Comparison of ENCODE assay signal across 17 cellular contexts in the genomic region with DNA sequence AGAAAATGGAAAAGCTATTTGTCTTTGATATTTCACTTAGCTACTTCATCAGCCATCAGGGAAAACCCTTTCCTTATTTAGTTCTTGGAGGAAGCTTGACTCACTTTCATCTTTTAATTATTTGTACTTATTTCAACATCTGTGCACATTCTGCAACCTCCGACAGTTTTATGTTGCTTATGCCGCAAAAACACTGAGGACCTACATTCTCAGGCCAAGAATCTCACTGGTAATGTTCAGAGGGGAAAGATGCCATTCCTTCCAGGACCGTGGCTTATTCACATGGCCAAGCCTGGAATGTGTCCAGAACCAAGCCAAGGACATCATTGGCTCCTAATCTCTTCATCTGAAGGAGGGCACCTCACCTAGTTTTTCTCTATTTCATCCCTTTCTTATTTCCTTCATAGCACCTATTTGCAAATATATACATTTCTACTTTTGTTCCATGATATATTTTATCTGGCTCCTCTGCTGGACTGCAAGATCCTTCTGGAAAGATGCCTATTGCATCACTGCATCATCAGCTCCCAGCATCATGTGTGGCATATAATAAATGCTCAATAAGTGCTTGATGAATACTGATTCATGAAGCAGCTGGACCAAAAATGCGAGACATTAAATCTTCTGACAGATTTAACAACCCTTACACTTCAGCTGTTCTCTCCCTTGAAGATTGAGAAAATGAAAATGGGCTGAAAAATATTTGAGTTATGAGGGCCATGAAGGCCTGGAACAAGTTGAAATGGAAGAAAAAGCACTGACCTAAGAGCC.
DNase-seq lines count a peak whose midpoint lies in the region; ATAC-seq and TF ChIP-seq lines count a peak whose summit lies in the region.
"Had no signal": no experiment of that assay in that cellular context is flagged by ENCODE, and none has a peak within 500 bp of the region (broad histone marks: within the 10 kb centered on the region; RNA-seq: fewer than 3 reads in every experiment).

No MANE protein-coding gene starts in this region.

- no peak overlapping the region for H3K56ac ChIP-seq in IMR-90 (ENCODE audit: extremely low read depth, insufficient read depth, low read length)

- intact Hi-C loops in IMR-90 (cut with micrococcal nuclease): loop anchor here (10.0 kb wide), 1 partner anchor 931 kb away; a partner anchor contains a TSS

- peak overlapping the region; percentile 9; the same call in 1 of the 2 replicates for H4K5ac ChIP-seq in IMR-90 (ENCODE audit: low read depth, low read length)

- no peak for TF ChIP-seq RAD21 in IMR-90 (IDR thresholded peaks at IDR 0.05; ENCODE audit: low read length)

- DNase-seq in AG08395 (ENCODE audit: low spot score) (peak; percentile 81), IMR-90 (peak; percentile 69), fibroblast of gingiva (ENCODE audit: low read depth) (peak; percentile 47), kidney tubule cell (ENCODE audit: low spot score) (no peak), T1000 (lab: John Stamatoyannopoulos, UW) (no peak)
- no peak for DNase-seq in activated naive CD4-positive, alpha-beta T cell treated with anti-CD3 and anti-CD28 coated beads, Interleukin-2, amount 50 U/mL, for 72 hours (ENCODE audit: low spot score in 2 of 2)
- DNase-seq in activated naive CD8-positive, alpha-beta T cell treated with anti-CD3 and anti-CD28 coated beads, Interleukin-2, amount 50 U/mL, for 24 hours: no peak
- DNase-seq: NCI-H82, Peyer's patch, small intestine, SW 1271, upper lobe of left lung had no signal

- H3K27me3 ChIP-seq in IMR-90 (ENCODE audit: control insufficient read depth, insufficient read depth, low read length): peaks cover 4% of the 10 kb centered on the region; the same call in 1 of the 2 replicates
- H3K27me3 ChIP-seq: ascending aorta, Peyer's patch, upper lobe of left lung had no signal

- ATAC-seq in IMR-90 (ENCODE audit: low read depth): peak; percentile 15
- ATAC-seq in activated naive CD4-positive, alpha-beta T cell treated with anti-CD3 and anti-CD28 coated beads, Interleukin-2, amount 50 U/mL, for 72 hours: no peak
- ATAC-seq in activated naive CD8-positive, alpha-beta T cell treated with anti-CD3 and anti-CD28 coated beads, Interleukin-2, amount 50 U/mL, for 24 hours: no peak
- ATAC-seq: HCT116; stimulated activated memory B cell treated with anti-CD40 and anti-IgM and Interleukin-4, amounts not matched to agents 10 μg/mL and 1 μg/mL and 100 μg/mL, for 72 hours had no signal

- no peaks in the 10 kb centered on the region for H3K9me3 Mint-ChIP-seq in nephron
- H3K9me3 Mint-ChIP-seq in activated naive CD4-positive, alpha-beta T cell treated with anti-CD3 and anti-CD28 coated beads, Interleukin-2, amount 50 U/mL, for 72 hours: no peaks in the 10 kb centered on the region
- H3K9me3 Mint-ChIP-seq in activated naive CD8-positive, alpha-beta T cell treated with anti-CD3 and anti-CD28 coated beads, Interleukin-2, amount 50 U/mL, for 24 hours: no peaks in the 10 kb centered on the region
- H3K9me3 Mint-ChIP-seq: stimulated activated memory B cell treated with anti-CD40 and anti-IgM and Interleukin-4, amounts not matched to agents 10 μg/mL and 1 μg/mL and 100 μg/mL, for 72 hours had no signal

- no peaks in the 10 kb centered on the region for H3K79me1 ChIP-seq in IMR-90 (ENCODE audit: low read depth in 1 of 2, low read length in 2 of 2)

- no peak overlapping the region for H2AK9ac ChIP-seq in IMR-90 (replicated peaks; ENCODE audit: low read depth, low read length, poor library complexity)

- H2BK120ac ChIP-seq in IMR-90 (ENCODE audit: low read depth, low read length): peak overlapping the region; percentile 45; the same call in 1 of the 2 replicates

- peaks cover 7% of the 10 kb centered on the region for H3K27me3 Mint-ChIP-seq in nephron (ENCODE audit: low read depth)
- H3K27me3 Mint-ChIP-seq in activated naive CD8-positive, alpha-beta T cell treated with anti-CD3 and anti-CD28 coated beads, Interleukin-2, amount 50 U/mL, for 24 hours: no peaks in the 10 kb centered on the region
- H3K27me3 Mint-ChIP-seq: stimulated activated memory B cell treated with anti-CD40 and anti-IgM and Interleukin-4, amounts not matched to agents 10 μg/mL and 1 μg/mL and 100 μg/mL, for 72 hours had no signal

- H3K18ac ChIP-seq in IMR-90 (ENCODE audit: low read depth, low read length): peak overlapping the region; percentile 14

- dilution Hi-C loops in IMR-90 (cut with HindIII; ENCODE audit: low sequenced_read_pairs, unreplicated experiment): no loop called here

- H2BK20ac ChIP-seq in IMR-90 (ENCODE audit: low read depth, low read length): peak overlapping the region; percentile 50; the same call in 1 of the 2 replicates

- H3K36me3 ChIP-seq in IMR-90 (ENCODE audit: control insufficient read depth, insufficient read depth, low read length): no peaks in the 10 kb centered on the region
- H3K36me3 ChIP-seq: Peyer's patch, upper lobe of left lung had no signal

- H3K4ac ChIP-seq in IMR-90 (ENCODE audit: low read depth, low read length): peak overlapping the region; percentile 36; the same call in 1 of the 2 replicates

- H2BK15ac ChIP-seq in IMR-90 (ENCODE audit: low read depth, low read length): no peak overlapping the region

- TF ChIP-seq CTCF in IMR-90 (conservative IDR thresholded peaks at IDR 0.05; ENCODE audit: low read depth, low read length) (no peak), nephron (IDR thresholded peaks at IDR 0.05; ENCODE audit: unreplicated experiment in 3 of 3) (no peak)

- H3K4me3 ChIP-seq in IMR-90 (ENCODE audit: insufficient read depth, low read depth, low read length): no peak overlapping the region
- H3K4me3 ChIP-seq: ascending aorta, Peyer's patch, upper lobe of left lung had no signal

- BruUV-seq in IMR-90 (replicated peaks; lab: Mats Ljungman, UMichigan): no TSS peak

- no peak overlapping the region for H3K23ac ChIP-seq in IMR-90 (ENCODE audit: low read depth, low read length)

- no CpG with 5 or more reads among the region's 4 CpGs for WGBS in IMR-90 (ENCODE audit: extremely low coverage in 2 of 2, insufficient read length in 1 of 2), 2 experiments

- peak overlapping the region; percentile 37 for H2BK5ac ChIP-seq in IMR-90 (ENCODE audit: low read depth, low read length, poor library complexity, severe bottlenecking)

- peaks cover 26% of the 10 kb centered on the region for H3K4me1 ChIP-seq in IMR-90 (ENCODE audit: control insufficient read depth, insufficient read depth, low read length)

- CTCF ChIA-PET in IMR-90 (lab: Yijun Ruan, JAX): interaction anchor here (0.7 to 1.0 kb wide), 3 partner anchors 12 to 106 kb away, joined by 3 read pairs; no protein-coding TSS in a partner anchor

- peak overlapping the region; percentile 21; the same call in 1 of the 2 replicates for H3K27ac ChIP-seq in IMR-90 (ENCODE audit: insufficient read depth, low read length)
- H3K27ac ChIP-seq: ascending aorta, upper lobe of left lung, VCaP had no signal

- POLR2A ChIA-PET in IMR-90 (lab: Charles Lee; ENCODE audit: unreplicated experiment): interaction anchor here (0.5 kb wide), 1 partner anchor 25 kb away, joined by 3 read pairs; no protein-coding TSS in a partner anchor

- H3K4me3 Mint-ChIP-seq in nephron: peak overlapping the region in 2 of 3 experiments; percentile 4 to 50
- no peak overlapping the region for H3K4me3 Mint-ChIP-seq in activated naive CD8-positive, alpha-beta T cell treated with anti-CD3 and anti-CD28 coated beads, Interleukin-2, amount 50 U/mL, for 24 hours
- H3K4me3 Mint-ChIP-seq: stimulated activated memory B cell treated with anti-CD40 and anti-IgM and Interleukin-4, amounts not matched to agents 10 μg/mL and 1 μg/mL and 100 μg/mL, for 72 hours had no signal

- H4K8ac ChIP-seq in IMR-90 (ENCODE audit: low read depth in 2 of 2, low read length in 2 of 2): no peak overlapping the region

- H3K9me1 ChIP-seq in IMR-90 (ENCODE audit: insufficient read depth, low read length): peaks cover 10% of the 10 kb centered on the region

- H3K14ac ChIP-seq in IMR-90 (replicated peaks; ENCODE audit: low read depth, low read length): no peak overlapping the region

- H4K20me1 ChIP-seq in IMR-90 (ENCODE audit: insufficient read depth, low read length): no peaks in the 10 kb centered on the region

- peak overlapping the region; percentile 11 for H3K4me2 ChIP-seq in IMR-90 (ENCODE audit: low read depth, low read length)

- H3K9ac ChIP-seq in IMR-90 (ENCODE audit: low read depth, low read length): no peak overlapping the region

- in situ Hi-C loops in IMR-90 (cut with MboI; ENCODE audit: low sequenced_read_pairs): no loop called here

- no peak overlapping the region for H4K91ac ChIP-seq in IMR-90 (ENCODE audit: insufficient read depth, low read depth, low read length)

- no peak overlapping the region for H2AFZ ChIP-seq in IMR-90 (replicated peaks; ENCODE audit: low read length, poor library complexity)

- no peaks in the 10 kb centered on the region for H3K36me3 Mint-ChIP-seq in nephron (ENCODE audit: low read depth)
- no peaks in the 10 kb centered on the region for H3K36me3 Mint-ChIP-seq in activated naive CD4-positive, alpha-beta T cell treated with anti-CD3 and anti-CD28 coated beads, Interleukin-2, amount 50 U/mL, for 72 hours
- H3K36me3 Mint-ChIP-seq in activated naive CD8-positive, alpha-beta T cell treated with anti-CD3 and anti-CD28 coated beads, Interleukin-2, amount 50 U/mL, for 24 hours (ENCODE audit: low read depth): no peaks in the 10 kb centered on the region
- H3K36me3 Mint-ChIP-seq: stimulated activated memory B cell treated with anti-CD40 and anti-IgM and Interleukin-4, amounts not matched to agents 10 μg/mL and 1 μg/mL and 100 μg/mL, for 72 hours had no signal

- peak overlapping the region; percentile 78 to 96 (median 95) for H3K27ac Mint-ChIP-seq in nephron
- no peak overlapping the region for H3K27ac Mint-ChIP-seq in activated naive CD4-positive, alpha-beta T cell treated with anti-CD3 and anti-CD28 coated beads, Interleukin-2, amount 50 U/mL, for 72 hours
- H3K27ac Mint-ChIP-seq in activated naive CD8-positive, alpha-beta T cell treated with anti-CD3 and anti-CD28 coated beads, Interleukin-2, amount 50 U/mL, for 24 hours: no peak overlapping the region
- H3K27ac Mint-ChIP-seq: stimulated activated memory B cell treated with anti-CD40 and anti-IgM and Interleukin-4, amounts not matched to agents 10 μg/mL and 1 μg/mL and 100 μg/mL, for 72 hours had no signal

- H3K9me3 ChIP-seq in IMR-90 (ENCODE audit: control insufficient read depth, insufficient read depth, low read length): no peaks in the 10 kb centered on the region
- H3K9me3 ChIP-seq: ascending aorta, Peyer's patch, upper lobe of left lung had no signal

- H3K4me1 Mint-ChIP-seq in nephron: peaks cover 82% of the 10 kb centered on the region
- H3K4me1 Mint-ChIP-seq in activated naive CD8-positive, alpha-beta T cell treated with anti-CD3 and anti-CD28 coated beads, Interleukin-2, amount 50 U/mL, for 24 hours: no peaks in the 10 kb centered on the region
- H3K4me1 Mint-ChIP-seq: stimulated activated memory B cell treated with anti-CD40 and anti-IgM and Interleukin-4, amounts not matched to agents 10 μg/mL and 1 μg/mL and 100 μg/mL, for 72 hours had no signal

- no peak for TF ChIP-seq POLR2A in IMR-90 (IDR thresholded peaks at IDR 0.05; ENCODE audit: low read depth, low read length)

- H2AK5ac ChIP-seq in IMR-90 (ENCODE audit: low read depth, low read length): no peak overlapping the region; the same call in 1 of the 2 replicates

TF ChIP-seq in IMR-90, 13 proteins besides CTCF, POLR2A, EP300 and RAD21:
- TF ChIP-seq MAFK (IDR thresholded peaks at IDR 0.05; ENCODE audit: low read depth, low read length) (no peak), CEBPB (IDR thresholded peaks at IDR 0.05; ENCODE audit: low read depth, low read length) (peak; percentile 73)

Comparison
In these comparisons a context has a peak if more than half of its experiments do, and no peak if none do; other contexts are left out.
1. DNase-seq: peak in AG08395 (single experiment), IMR-90 (single experiment) and fibroblast of gingiva (single experiment); none in kidney tubule cell (single experiment), activated naive CD4-positive, alpha-beta T cell treated with anti-CD3 and anti-CD28 coated beads, Interleukin-2, amount 50 U/mL, for 72 hours (0 of 2), T1000 (single experiment) and activated naive CD8-positive, alpha-beta T cell treated with anti-CD3 and anti-CD28 coated beads, Interleukin-2, amount 50 U/mL, for 24 hours (single experiment).
2. H3K27ac Mint-ChIP-seq: peak in nephron (3 of 3); none in activated naive CD4-positive, alpha-beta T cell treated with anti-CD3 and anti-CD28 coated beads, Interleukin-2, amount 50 U/mL, for 72 hours (0 of 2) and activated naive CD8-positive, alpha-beta T cell treated with anti-CD3 and anti-CD28 coated beads, Interleukin-2, amount 50 U/mL, for 24 hours (single experiment).